8 cellular contexts compared by ENCODE assay signal in genomic region chr5:112491257-112491656, GRCh38.
DNase-seq lines count a peak whose midpoint lies in the region; ATAC-seq and TF ChIP-seq lines count a peak whose summit lies in the region.
"Had no signal": no experiment of that assay in that cellular context is flagged by ENCODE, and none has a peak within 500 bp of the region (broad histone marks: within the 10 kb centered on the region; RNA-seq: fewer than 3 reads in every experiment).

No MANE protein-coding gene starts in this region.

- no peaks in the 10 kb centered on the region for H4K20me1 ChIP-seq in KMS-11 (ENCODE audit: insufficient read depth)

- H3K27me3 ChIP-seq in KMS-11 (ENCODE audit: insufficient read depth, low read depth): no peaks in the 10 kb centered on the region

- DNase-seq in GM10266 (ENCODE audit: extremely low spot score) (no peak), cardiac fibroblast (ENCODE audit: low read depth in 2 of 2) (peak in 1 of 2 donors; percentile 16), nephron progenitor cell (no peak), NCI-H748 treated with DMSO at 0.1 percent for 48 hours (lab: John Stamatoyannopoulos, UW) (no peak)
- DNase-seq in stimulated activated CD4-positive, alpha-beta T cell treated with anti-CD3 and anti-CD28 coated beads, Interleukin-2, amount 100 ng/mL, for 24 hours: no peak
- no peak for DNase-seq in activated T-cell treated with anti-CD3 and anti-CD28 coated beads, Interleukin-2, amount 50 U/mL, for 4 hours

- H3K27ac ChIP-seq in KMS-11: no peak overlapping the region

- H3K4me3 Mint-ChIP-seq in nephron progenitor cell: no peak overlapping the region
- no peak overlapping the region for H3K4me3 Mint-ChIP-seq in activated T-cell treated with anti-CD3 and anti-CD28 coated beads, Interleukin-2, amount 50 U/mL, for 4 hours

- H3K79me2 ChIP-seq in KMS-11 (ENCODE audit: insufficient read depth, low read depth): no peaks in the 10 kb centered on the region

- no peak overlapping the region for H3K4me2 ChIP-seq in KMS-11

- ATAC-seq in activated T-cell treated with anti-CD3 and anti-CD28 coated beads, Interleukin-2, amount 50 U/mL, for 4 hours: no peak
- ATAC-seq: Right ventricle myocardium inferior had no signal

- H3K9me3 Mint-ChIP-seq in nephron progenitor cell: peaks cover 6% of the 10 kb centered on the region
- no peaks in the 10 kb centered on the region for H3K9me3 Mint-ChIP-seq in activated T-cell treated with anti-CD3 and anti-CD28 coated beads, Interleukin-2, amount 50 U/mL, for 4 hours

- no peaks in the 10 kb centered on the region for H3K4me1 Mint-ChIP-seq in nephron progenitor cell
- no peaks in the 10 kb centered on the region for H3K4me1 Mint-ChIP-seq in activated T-cell treated with anti-CD3 and anti-CD28 coated beads, Interleukin-2, amount 50 U/mL, for 4 hours (ENCODE audit: low read depth)

- H3K27ac Mint-ChIP-seq in nephron progenitor cell: no peak overlapping the region

- no peak overlapping the region for H3K9ac ChIP-seq in KMS-11

- no peaks in the 10 kb centered on the region for H3K36me3 ChIP-seq in KMS-11 (ENCODE audit: insufficient read depth)

- H3K4me3 ChIP-seq in KMS-11 (IDR thresholded peaks at IDR 0.05; ENCODE audit: insufficient read depth, low read depth, low read length) (no peak overlapping the region), cardiac fibroblast (replicated peaks in 1 of 2; ENCODE audit: low read depth in 2 of 2, low read length in 2 of 2) (no peak overlapping the region)

- no peak overlapping the region for H2AFZ ChIP-seq in KMS-11 (ENCODE audit: low read depth)

- peak; percentile 23 for TF ChIP-seq CTCF in GM10266 (IDR thresholded peaks at IDR 0.05; ENCODE audit: control insufficient read depth, insufficient read depth, low read depth, missing control alignments)
- TF ChIP-seq CTCF in KMS-11 (conservative IDR thresholded peaks at IDR 0.05; ENCODE audit: low read depth, low read length): peak; percentile 34; the same call in 1 of the 2 replicates
- peak; percentile 30 for TF ChIP-seq CTCF in cardiac fibroblast (IDR thresholded peaks at IDR 0.05; ENCODE audit: low read depth, low read length)
- peak; percentile 40 for TF ChIP-seq CTCF in nephron progenitor cell (IDR thresholded peaks at IDR 0.05)

- H3K4me1 ChIP-seq in KMS-11 (ENCODE audit: low read depth, poor library complexity, severe bottlenecking): no peaks in the 10 kb centered on the region

- H3K27me3 Mint-ChIP-seq in nephron progenitor cell (ENCODE audit: low read depth, poor library complexity): peaks cover 2% of the 10 kb centered on the region
- peaks cover 26% of the 10 kb centered on the region for H3K27me3 Mint-ChIP-seq in activated T-cell treated with anti-CD3 and anti-CD28 coated beads, Interleukin-2, amount 50 U/mL, for 4 hours (ENCODE audit: low read depth)

- no peaks in the 10 kb centered on the region for H3K36me3 Mint-ChIP-seq in nephron progenitor cell (ENCODE audit: low read depth)
- no peaks in the 10 kb centered on the region for H3K36me3 Mint-ChIP-seq in activated T-cell treated with anti-CD3 and anti-CD28 coated beads, Interleukin-2, amount 50 U/mL, for 4 hours (ENCODE audit: insufficient read depth)
